20 cellular contexts compared by ENCODE assay signal in the genomic region with DNA sequence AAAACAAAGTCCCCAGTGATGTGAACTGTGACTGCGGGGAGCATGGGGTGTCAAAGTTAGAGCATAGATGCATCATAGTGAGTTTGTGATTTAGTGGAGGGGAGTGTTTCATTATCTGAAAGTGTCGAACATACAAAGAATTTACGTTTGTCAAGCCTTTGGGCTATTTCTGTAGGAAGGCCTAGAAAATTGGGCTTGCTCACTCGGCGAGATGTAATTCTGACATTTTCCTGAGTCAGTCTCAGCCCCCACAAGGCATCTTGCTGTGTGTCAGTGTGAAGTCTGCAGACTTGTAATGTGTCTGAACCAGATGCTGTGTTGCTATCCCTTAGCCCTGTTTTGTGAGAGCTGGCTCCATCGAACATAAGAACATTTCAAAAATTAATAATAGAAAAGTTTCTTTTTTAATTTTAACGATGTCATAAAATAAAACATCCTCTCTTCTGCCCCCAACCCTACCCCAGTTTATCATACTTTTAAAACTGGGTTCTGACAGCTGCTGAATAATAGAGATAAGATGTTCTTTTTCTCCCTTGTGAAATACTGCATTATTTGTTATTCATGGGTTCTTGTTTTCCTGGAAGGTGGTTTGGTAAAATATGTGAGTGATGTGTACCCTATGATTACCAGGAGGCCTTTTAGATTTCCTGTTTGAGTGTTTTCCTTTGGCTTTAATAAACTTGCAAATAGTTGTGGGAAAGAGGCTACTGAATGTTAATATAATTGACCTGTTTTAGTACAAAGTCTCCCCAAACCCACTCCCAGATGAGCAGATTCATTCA.
DNase-seq lines count a peak whose midpoint lies in the region; ATAC-seq, FAIRE-seq and TF ChIP-seq lines count a peak whose summit lies in the region.
"Had no signal": no experiment of that assay in that cellular context is flagged by ENCODE, and none has a peak within 500 bp of the region (broad histone marks: within the 10 kb centered on the region; RNA-seq: fewer than 3 reads in every experiment).

No MANE protein-coding gene starts in this region.

- DNase-seq in cardiac fibroblast (ENCODE audit: low read depth in 2 of 2): peak; percentile 11 to 86
- peak; percentile 15 for DNase-seq in iPS-NIHi7 (ENCODE audit: extremely low spot score)
- DNase-seq in neuronal stem cell (ENCODE audit: low spot score): no peak
- no peak for DNase-seq in BE2C
- no peak for DNase-seq in endothelial cell (ENCODE audit: low spot score)
- no peak for DNase-seq in pancreas
- DNase-seq: AML-193; Calu3; CD4-positive, alpha-beta T cell; DMS79; GM23248; KG1; NCI-H1092; NCI-H187; SHP77 treated with DMSO at 0.1 percent for 48 hours had no signal

- H3K4me3 Mint-ChIP-seq in endothelial cell (ENCODE audit: unreplicated experiment): no peak overlapping the region
- H3K4me3 Mint-ChIP-seq: CD4-positive, alpha-beta T cell had no signal

- H3K9me3 ChIP-seq in HUES48 (ENCODE audit: control insufficient read depth, insufficient read depth, low read length) (no peaks in the 10 kb centered on the region), neuronal stem cell (replicated peaks in 1 of 2; ENCODE audit: control insufficient read depth in 2 of 2, insufficient read depth in 1 of 2, low read depth in 1 of 2, low read length in 2 of 2) (no peaks in the 10 kb centered on the region), BE2C (no peaks in the 10 kb centered on the region), pancreas (no peaks in the 10 kb centered on the region)

- no peaks in the 10 kb centered on the region for H3K27me3 Mint-ChIP-seq in endothelial cell (ENCODE audit: unreplicated experiment)
- H3K27me3 Mint-ChIP-seq: CD4-positive, alpha-beta T cell had no signal

- no peak overlapping the region for H4K8ac ChIP-seq in neuronal stem cell (ENCODE audit: low read depth, low read length)

- H2BK12ac ChIP-seq in neuronal stem cell (ENCODE audit: low read length): no peak overlapping the region

- no peak overlapping the region for H3K27ac Mint-ChIP-seq in endothelial cell (ENCODE audit: unreplicated experiment)
- H3K27ac Mint-ChIP-seq: CD4-positive, alpha-beta T cell had no signal

- WGBS in neuronal stem cell (ENCODE audit: extremely low coverage in 2 of 2, insufficient read length in 2 of 2, insufficient replicate concordance in 1 of 2), 2 donors: no CpG with 5 or more reads among the region's 7 CpGs
- 28 to 37% methylated on average over 7 of the region's 7 CpGs for WGBS in pancreas, 2 donors

- no peak overlapping the region for H3K4ac ChIP-seq in neuronal stem cell (ENCODE audit: low read length)

- no peak overlapping the region for H2BK5ac ChIP-seq in neuronal stem cell (ENCODE audit: low read length)

- no peak overlapping the region for H2AK5ac ChIP-seq in neuronal stem cell (ENCODE audit: low read depth, low read length)

- H2BK15ac ChIP-seq in neuronal stem cell (ENCODE audit: low read length): no peak overlapping the region

- H3K27ac ChIP-seq in HUES48 (ENCODE audit: low read depth, low read length): peak overlapping the region; percentile 2
- no peak overlapping the region for H3K27ac ChIP-seq in neuronal stem cell (replicated peaks; ENCODE audit: low read length)
- H3K27ac ChIP-seq in pancreas: no peak overlapping the region
- H3K27ac ChIP-seq: GM23248 had no signal

- no peak overlapping the region for H3K14ac ChIP-seq in neuronal stem cell (ENCODE audit: low read length)

- no peak for FAIRE-seq in pancreas (lab: Jason Lieb, UNC)
- FAIRE-seq: G401.6, GM12892, RCC 7860 had no signal

- H3K9ac ChIP-seq in HUES48 (ENCODE audit: low read depth, low read length) (no peak overlapping the region), neuronal stem cell (ENCODE audit: low read depth, low read length, poor library complexity) (no peak overlapping the region)
- H3K9ac ChIP-seq: GM23248 had no signal

- ATAC-seq in HG03108 (IDR thresholded peaks at IDR 0.05; ENCODE audit: unreplicated experiment) (no peak), pancreas (no peak)

- intact Hi-C loops in pancreas (cut with DNase I): no loop called here

- H3K9me3 Mint-ChIP-seq in endothelial cell (ENCODE audit: unreplicated experiment): no peaks in the 10 kb centered on the region

- no peaks in the 10 kb centered on the region for H3K79me1 ChIP-seq in neuronal stem cell (ENCODE audit: low read depth, low read length)

- H3K4me3 ChIP-seq in HUES48 (ENCODE audit: low read depth, low read length) (no peak overlapping the region), cardiac fibroblast (replicated peaks in 1 of 2; ENCODE audit: low read depth in 2 of 2, low read length in 2 of 2) (no peak overlapping the region), neuronal stem cell (ENCODE audit: low read length in 2 of 2) (no peak overlapping the region), BE2C (ENCODE audit: low read depth, low read length) (no peak overlapping the region), pancreas (no peak overlapping the region)
- H3K4me3 ChIP-seq: GM23248 had no signal

- TF ChIP-seq CTCF in cardiac fibroblast (IDR thresholded peaks at IDR 0.05; ENCODE audit: low read depth, low read length) (no peak), BE2C (IDR thresholded peaks at IDR 0.05; ENCODE audit: low read depth, low read length) (no peak), endothelial cell (IDR thresholded peaks at IDR 0.05; ENCODE audit: unreplicated experiment) (no peak), pancreas (IDR thresholded peaks at IDR 0.05) (no peak)

- no peaks in the 10 kb centered on the region; the same call in 1 of the 2 replicates for H3K4me1 ChIP-seq in HUES48 (ENCODE audit: control insufficient read depth, insufficient read depth, low read length)
- H3K4me1 ChIP-seq in neuronal stem cell (ENCODE audit: control insufficient read depth in 2 of 2, insufficient read depth in 1 of 2, low read depth in 1 of 2, low read length in 2 of 2): no peaks in the 10 kb centered on the region
- H3K4me1 ChIP-seq in BE2C: no peaks in the 10 kb centered on the region
- H3K4me1 ChIP-seq in pancreas: no peaks in the 10 kb centered on the region

- H3K27me3 ChIP-seq in HUES48 (ENCODE audit: control insufficient read depth, insufficient read depth, low read length) (no peaks in the 10 kb centered on the region), neuronal stem cell (ENCODE audit: control insufficient read depth in 3 of 3, insufficient read depth in 3 of 3, low read depth in 1 of 3, low read length in 3 of 3) (no peaks in the 10 kb centered on the region), BE2C (no peaks in the 10 kb centered on the region), pancreas (no peaks in the 10 kb centered on the region)

- no peak overlapping the region for H3K4me2 ChIP-seq in neuronal stem cell (ENCODE audit: insufficient read depth, low read length, poor library complexity, severe bottlenecking)

- H3K36me3 ChIP-seq in HUES48 (ENCODE audit: control insufficient read depth, insufficient read depth, low read length): no peaks in the 10 kb centered on the region
- no peaks in the 10 kb centered on the region for H3K36me3 ChIP-seq in neuronal stem cell (replicated peaks in 1 of 2; ENCODE audit: control insufficient read depth in 2 of 2, insufficient read depth in 2 of 2, low read length in 2 of 2)
- H3K36me3 ChIP-seq in BE2C: no peaks in the 10 kb centered on the region
- no peaks in the 10 kb centered on the region for H3K36me3 ChIP-seq in pancreas

- H3K4me1 Mint-ChIP-seq in endothelial cell (ENCODE audit: unreplicated experiment): peaks cover 12% of the 10 kb centered on the region

- no peak overlapping the region for H2BK120ac ChIP-seq in neuronal stem cell (ENCODE audit: low read depth, low read length)

- peak overlapping the region; percentile 31 for H2AFZ ChIP-seq in neuronal stem cell (ENCODE audit: low read length)
- H2AFZ ChIP-seq: GM23248 had no signal

- no peak overlapping the region for H3K23ac ChIP-seq in neuronal stem cell (ENCODE audit: low read depth, low read length, poor library complexity)

- H3K18ac ChIP-seq in neuronal stem cell (ENCODE audit: low read length): no peak overlapping the region

- H3K36me3 Mint-ChIP-seq in endothelial cell (ENCODE audit: low read depth, unreplicated experiment): no peaks in the 10 kb centered on the region

- no peak overlapping the region for H4K91ac ChIP-seq in neuronal stem cell (ENCODE audit: low read depth, low read length, poor library complexity)

Comparison
In these comparisons a context has a peak if more than half of its experiments do, and no peak if none do; other contexts are left out.
1. DNase-seq: peak in cardiac fibroblast (2 of 2) and iPS-NIHi7 (single experiment); none in neuronal stem cell (single experiment), BE2C (single experiment), endothelial cell (single experiment) and pancreas (0 of 6).